8 cellular contexts compared by ENCODE assay signal in genomic region chr6:158642805-158643489, GRCh38. TPM values are rescaled to one million over a fixed set of nuclear protein-coding genes. Genes with fewer than 3 reads are reported as not detected.
A peak's percentile ranks its signal among the peaks of the same experiment; 100 is the strongest.
DNase-seq lines count a peak whose midpoint lies in the region; ATAC-seq and TF ChIP-seq lines count a peak whose summit lies in the region.

No MANE protein-coding gene starts in this region.

- H3K27me3 ChIP-seq in cardiac muscle cell (no peaks in the 10 kb centered on the region), liver (ENCODE audit: control insufficient read depth in 4 of 4, insufficient read depth in 4 of 4, low read length in 3 of 4) (no peaks in the 10 kb centered on the region)

- H3K4me3 Mint-ChIP-seq in activated naive CD8-positive, alpha-beta T cell treated with anti-CD3 and anti-CD28 coated beads for 36 hours, result peak overlapping the region; percentile 96

- no peak for TF ChIP-seq CTCF in cardiac muscle cell (IDR thresholded peaks at IDR 0.05; ENCODE audit: low read depth, low read length)
- no peak for TF ChIP-seq CTCF in liver (IDR thresholded peaks at IDR 0.05; ENCODE audit: low read depth, low read length, missing input control)

- H3K27me3 Mint-ChIP-seq in activated naive CD8-positive, alpha-beta T cell treated with anti-CD3 and anti-CD28 coated beads for 36 hours, result no peaks in the 10 kb centered on the region

- peak overlapping the region in 1 of 2 donors; percentile 49 for H3K9ac ChIP-seq in liver (ENCODE audit: low read depth in 1 of 2, low read length in 2 of 2)

- H3K4me1 Mint-ChIP-seq in activated naive CD8-positive, alpha-beta T cell treated with anti-CD3 and anti-CD28 coated beads for 36 hours, result peaks cover 72% of the 10 kb centered on the region

- no peak for TF ChIP-seq RAD21 in liver (IDR thresholded peaks at IDR 0.05)

- peaks cover 51% of the 10 kb centered on the region for H3K4me1 ChIP-seq in cardiac muscle cell (ENCODE audit: low read depth)
- peaks cover 0 to 16% (median 11%) of the 10 kb centered on the region in 4 donors for H3K4me1 ChIP-seq in liver (ENCODE audit: control insufficient read depth in 4 of 4, insufficient read depth in 4 of 4, low read length in 3 of 4)
- no peaks in the 10 kb centered on the region for H3K4me1 ChIP-seq in urinary bladder (ENCODE audit: insufficient read depth)

- peak overlapping the region; percentile 89 for H3K4me3 ChIP-seq in cardiac muscle cell
- no peak overlapping the region for H3K4me3 ChIP-seq in liver (ENCODE audit: low read depth in 1 of 3, low read length in 3 of 3)
- peak overlapping the region; percentile 90 for H3K4me3 ChIP-seq in urinary bladder (ENCODE audit: low read depth, low read length)

- ATAC-seq in Right ventricle myocardium inferior (no peak), HG02938 (IDR thresholded peaks at IDR 0.05; ENCODE audit: unreplicated experiment) (no peak)

- peaks cover 59% of the 10 kb centered on the region for H3K36me3 Mint-ChIP-seq in activated naive CD8-positive, alpha-beta T cell treated with anti-CD3 and anti-CD28 coated beads for 36 hours

- no peaks in the 10 kb centered on the region for H3K9me3 ChIP-seq in cardiac muscle cell (ENCODE audit: low read depth)
- no peaks in the 10 kb centered on the region for H3K9me3 ChIP-seq in liver (ENCODE audit: control insufficient read depth in 4 of 4, low read length in 3 of 4)

- H3K36me3 ChIP-seq in cardiac muscle cell (no peaks in the 10 kb centered on the region), liver (ENCODE audit: control insufficient read depth in 4 of 4, insufficient read depth in 3 of 4, low read depth in 1 of 4, low read length in 3 of 4) (peaks cover 0 to 2% (median 0%) of the 10 kb centered on the region in 4 donors), urinary bladder (ENCODE audit: insufficient read depth) (no peaks in the 10 kb centered on the region)

- peak in 1 of 2 donors; percentile 25 for DNase-seq in cardiac muscle cell (ENCODE audit: low read depth in 1 of 2, low spot score in 1 of 2)
- no peak for DNase-seq in Right ventricle myocardium inferior (ENCODE audit: missing footprints)
- no peak for DNase-seq in activated naive CD8-positive, alpha-beta T cell treated with anti-CD3 and anti-CD28 coated beads for 36 hours
- DNase-seq in retina, result no peak
- no peak for DNase-seq in COLO668 (lab: John Stamatoyannopoulos, UW; ENCODE audit: unreplicated experiment)

- peak overlapping the region; percentile 96 for H3K27ac Mint-ChIP-seq in activated naive CD8-positive, alpha-beta T cell treated with anti-CD3 and anti-CD28 coated beads for 36 hours

- H3K27ac ChIP-seq in cardiac muscle cell (peak overlapping the region; percentile 55), liver (ENCODE audit: low read depth in 1 of 2, low read length in 2 of 2) (peak overlapping the region; percentile 88 to 98), urinary bladder (ENCODE audit: low read depth) (no peak overlapping the region)

- intact Hi-C loops in Right ventricle myocardium inferior (cut with DNase I), result no loop called here

- 79% methylated on average over 11 of the region's 11 CpGs for WGBS in liver
- 69% methylated on average over 11 of the region's 11 CpGs for WGBS in urinary bladder

- no peaks in the 10 kb centered on the region for H3K9me3 Mint-ChIP-seq in activated naive CD8-positive, alpha-beta T cell treated with anti-CD3 and anti-CD28 coated beads for 36 hours

TF ChIP-seq in liver, 16 proteins besides CTCF, POLR2A, EP300 and RAD21:
- TF ChIP-seq MAX (IDR thresholded peaks at IDR 0.05) (no peak), EGR1 (IDR thresholded peaks at IDR 0.05; ENCODE audit: low read depth in 2 of 2) (no peak), ZBTB33 (IDR thresholded peaks at IDR 0.05) (no peak), HNF4G (IDR thresholded peaks at IDR 0.05) (no peak), GABPA (IDR thresholded peaks at IDR 0.05 in 1 of 2, conservative IDR thresholded peaks at IDR 0.05 in 1 of 2) (no peak), HNF4A (conservative IDR thresholded peaks at IDR 0.05) (no peak), NR2F2 (IDR thresholded peaks at IDR 0.05) (no peak), SP1 (IDR thresholded peaks at IDR 0.05) (no peak), TAF1 (conservative IDR thresholded peaks at IDR 0.05) (no peak), FOXA1 (IDR thresholded peaks at IDR 0.05) (no peak), YY1 (IDR thresholded peaks at IDR 0.05) (no peak), JUND (IDR thresholded peaks at IDR 0.05) (no peak), REST (IDR thresholded peaks at IDR 0.05) (no peak), RXRA (IDR thresholded peaks at IDR 0.05) (no peak), FOXA2 (IDR thresholded peaks at IDR 0.05) (no peak)
- TF ChIP-seq, protein P1, sequence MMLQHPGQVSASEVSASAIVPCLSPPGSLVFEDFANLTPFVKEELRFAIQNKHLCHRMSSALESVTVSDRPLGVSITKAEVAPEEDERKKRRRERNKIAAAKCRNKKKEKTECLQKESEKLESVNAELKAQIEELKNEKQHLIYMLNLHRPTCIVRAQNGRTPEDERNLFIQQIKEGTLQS (IDR thresholded peaks at IDR 0.05), result no peak
TF ChIP-seq in liver: peak in this region for 0.

RNA-seq across cellular contexts. Expression of gene DYNLT1, which starts 1.6 kb away (rescaled TPM):
- total RNA-seq in cardiac muscle cell, result 86.5 and 102 TPM in 2 replicates
- polyA plus RNA-seq in cardiac muscle cell, result 423 and 459 TPM in 2 replicates
- total RNA-seq in Right ventricle myocardium inferior, result 145 TPM
- 10 to 100 TPM; 70.9 to 74.2 TPM for total RNA-seq in activated naive CD8-positive, alpha-beta T cell treated with anti-CD3 and anti-CD28 coated beads for 36 hours
- total RNA-seq in liver, result 10 to 100 TPM; 17.7 to 21.9 TPM
- polyA plus RNA-seq in liver, result 10 to 100 TPM; 54.8 to 86.9 TPM
- total RNA-seq in urinary bladder, result 64.8 TPM
- 193 TPM for polyA plus RNA-seq in urinary bladder

RNA-seq across cellular contexts. Expression of gene SYTL3, which starts 6.9 kb away (rescaled TPM):
- 6.7 and 9.9 TPM in 2 replicates for total RNA-seq in cardiac muscle cell
- polyA plus RNA-seq in cardiac muscle cell, result 11.4 and 15.9 TPM in 2 replicates
- total RNA-seq in Right ventricle myocardium inferior, result 10.8 TPM
- 100 to 1,000 TPM in 1 of 2 experiments, 10 to 100 TPM in 1; 97.8 to 101 TPM for total RNA-seq in activated naive CD8-positive, alpha-beta T cell treated with anti-CD3 and anti-CD28 coated beads for 36 hours
- total RNA-seq in liver, result 1 to 10 TPM in 1 of 2 donors, under 1 TPM in 1; 0.28 to 1.7 TPM
- under 1 TPM; 0.40 to 0.62 TPM for polyA plus RNA-seq in liver
- 4.9 TPM for total RNA-seq in urinary bladder
- 6.3 TPM for polyA plus RNA-seq in urinary bladder

Comparison
In these comparisons a context has a peak if more than half of its experiments do, and no peak if none do; other contexts are left out.
1. H3K4me3 ChIP-seq: peak in cardiac muscle cell (single experiment) and urinary bladder (single experiment); none in liver (0 of 3).